1 cellular context compared by ENCODE assay signal in genomic region chr12:6492838-6493579, GRCh38.
TF ChIP-seq lines count a peak whose summit lies in the region.

Gene MRPL51, minus strand, starts transcription at chr12:6493262. Its CDS starts 126 bp downstream, at chr12:6493136.

TF ChIP-seq in HepG2, 621 proteins besides CTCF, POLR2A, EP300 and RAD21 (continued from another document and continues in another):
- TF ChIP-seq ZNF800 (CRISPR knock-in tag; IDR thresholded peaks at IDR 0.05) (no peak), IRX3 (CRISPR knock-in tag; IDR thresholded peaks at IDR 0.05; ENCODE audit: borderline replicate concordance, low read depth) (0 out of 2 replicates have a peak, but pooled peaks have one; percentile 4), AKAP8 (CRISPR knock-in tag; IDR thresholded peaks at IDR 0.05) (no peak), RARA (CRISPR knock-in tag; IDR thresholded peaks at IDR 0.05) (no peak), THRA (CRISPR knock-in tag; IDR thresholded peaks at IDR 0.05; ENCODE audit: borderline replicate concordance) (0 out of 2 replicates have a peak, but pooled peaks have one; percentile 15), KDM6A (CRISPR knock-in tag; IDR thresholded peaks at IDR 0.05; ENCODE audit: low read depth) (no peak), YEATS4 (CRISPR knock-in tag; IDR thresholded peaks at IDR 0.05; ENCODE audit: borderline replicate concordance) (no peak), SNAPC5 (CRISPR knock-in tag; IDR thresholded peaks at IDR 0.05; ENCODE audit: borderline replicate concordance) (0 out of 2 replicates have a peak, but pooled peaks have one; percentile 26), GATAD1 (CRISPR knock-in tag; IDR thresholded peaks at IDR 0.05) (peak; percentile 94), NAIF1 (CRISPR knock-in tag; IDR thresholded peaks at IDR 0.05; ENCODE audit: borderline replicate concordance) (no peak), ZFP90 (CRISPR knock-in tag; IDR thresholded peaks at IDR 0.05; ENCODE audit: borderline replicate concordance) (0 out of 2 replicates have a peak, but pooled peaks have one; percentile 2), SNAPC2 (CRISPR knock-in tag; IDR thresholded peaks at IDR 0.05) (peak; percentile 77; the same call in 1 of the 2 replicates), RXRB (CRISPR knock-in tag; IDR thresholded peaks at IDR 0.05; ENCODE audit: borderline replicate concordance) (peak; percentile 49; the same call in 1 of the 2 replicates), E2F1 (CRISPR knock-in tag; IDR thresholded peaks at IDR 0.05) (no peak), ARID4A (CRISPR knock-in tag; IDR thresholded peaks at IDR 0.05; ENCODE audit: borderline replicate concordance) (peak; percentile 54; the same call in 1 of the 2 replicates), ZNF781 (CRISPR knock-in tag; IDR thresholded peaks at IDR 0.05; ENCODE audit: borderline replicate concordance, not compliant biosample characterization) (peak; percentile 22), CCAR2 (optimal IDR thresholded peaks at IDR 0.05; ENCODE audit: low read depth, low read length) (no peak), THAP9 (CRISPR knock-in tag; IDR thresholded peaks at IDR 0.05; ENCODE audit: borderline replicate concordance) (peak; percentile 99), FOXA3 (CRISPR knock-in tag; IDR thresholded peaks at IDR 0.05) (peak; percentile 9; the same call in 1 of the 2 replicates), MYNN (CRISPR knock-in tag; IDR thresholded peaks at IDR 0.05; ENCODE audit: low read depth) (no peak), GZF1 (CRISPR knock-in tag; IDR thresholded peaks at IDR 0.05) (no peak), MATR3 (CRISPR knock-in tag; IDR thresholded peaks at IDR 0.05) (no peak), MED13 (CRISPR knock-in tag; IDR thresholded peaks at IDR 0.05) (no peak), TBX3 (IDR thresholded peaks at IDR 0.05; ENCODE audit: borderline replicate concordance) (no peak), MAZ (IDR thresholded peaks at IDR 0.05; ENCODE audit: borderline replicate concordance, low read depth, low read length) (peak; percentile 92), MAZ (CRISPR knock-in tag; IDR thresholded peaks at IDR 0.05; ENCODE audit: low read depth) (peak; percentile 71), ZBTB42 (CRISPR knock-in tag; IDR thresholded peaks at IDR 0.05) (no peak), SMAD9 (CRISPR knock-in tag; IDR thresholded peaks at IDR 0.05) (0 out of 2 replicates have a peak, but pooled peaks have one; percentile 75), RCOR2 (CRISPR knock-in tag; IDR thresholded peaks at IDR 0.05) (no peak), SETDB1 (CRISPR knock-in tag; IDR thresholded peaks at IDR 0.05; ENCODE audit: borderline replicate concordance) (no peak), ATF2 (CRISPR knock-in tag; IDR thresholded peaks at IDR 0.05) (no peak), ZEB1 (IDR thresholded peaks at IDR 0.05; ENCODE audit: insufficient replicate concordance, low read depth) (no peak), ELF3 (CRISPR knock-in tag; IDR thresholded peaks at IDR 0.05) (peak; percentile 65), ZNF260 (CRISPR knock-in tag; IDR thresholded peaks at IDR 0.05; ENCODE audit: borderline replicate concordance, low read depth) (no peak), ZNF616 (CRISPR knock-in tag; IDR thresholded peaks at IDR 0.05; ENCODE audit: low read depth) (peak; percentile 22; the same call in 1 of the 2 replicates), ZBTB7B (CRISPR knock-in tag; IDR thresholded peaks at IDR 0.05) (peak; percentile 42), ZNF441 (CRISPR knock-in tag; IDR thresholded peaks at IDR 0.05; ENCODE audit: borderline replicate concordance) (no peak), TOPORS (CRISPR knock-in tag; IDR thresholded peaks at IDR 0.05) (no peak; the same call in 1 of the 2 replicates), BRCA1 (CRISPR knock-in tag; IDR thresholded peaks at IDR 0.05) (no peak), ETV5 (CRISPR knock-in tag; IDR thresholded peaks at IDR 0.05; ENCODE audit: borderline replicate concordance) (peak; percentile 88; the same call in 1 of the 2 replicates), GATA4 (IDR thresholded peaks at IDR 0.05; ENCODE audit: borderline replicate concordance, low read depth) (peak; percentile 50; the same call in 1 of the 2 replicates), TOE1 (CRISPR knock-in tag; IDR thresholded peaks at IDR 0.05) (no peak), MED8 (CRISPR knock-in tag; IDR thresholded peaks at IDR 0.05; ENCODE audit: insufficient replicate concordance) (peak; percentile 50), ZBTB10 (CRISPR knock-in tag; IDR thresholded peaks at IDR 0.05; ENCODE audit: borderline replicate concordance) (no peak), ZBTB46 (CRISPR knock-in tag; IDR thresholded peaks at IDR 0.05; ENCODE audit: borderline replicate concordance) (no peak), ARNT (IDR thresholded peaks at IDR 0.05) (no peak), HDAC1 (CRISPR knock-in tag; IDR thresholded peaks at IDR 0.05) (peak; percentile 80), HES4 (CRISPR knock-in tag; IDR thresholded peaks at IDR 0.05; ENCODE audit: borderline replicate concordance) (no peak), ZNF674 (CRISPR knock-in tag; IDR thresholded peaks at IDR 0.05; ENCODE audit: low read depth) (no peak), ZNF878 (CRISPR knock-in tag; IDR thresholded peaks at IDR 0.05) (peak; percentile 37; the same call in 1 of the 2 replicates)
